In genomic region chr19:30029721-30030510, GRCh38 we compare ENCODE assay signal across 11 cellular contexts.
A peak's percentile ranks its signal among the peaks of the same experiment; 100 is the strongest.
DNase-seq lines count a peak whose midpoint lies in the region; ATAC-seq and TF ChIP-seq lines count a peak whose summit lies in the region.
"Had no signal": no experiment of that assay in that cellular context is flagged by ENCODE, and none has a peak within 500 bp of the region (broad histone marks: within the 10 kb centered on the region; RNA-seq: fewer than 3 reads in every experiment).

No MANE protein-coding gene starts in this region.

- DNase-seq in AG09309 (ENCODE audit: low read depth) (peak; percentile 52), amniotic stem cell (lab: John Stamatoyannopoulos, UW) (peak; percentile 51), NCI-H1092 (lab: John Stamatoyannopoulos, UW) (no peak), AG08395 (ENCODE audit: low spot score) (no peak), kidney tubule cell (ENCODE audit: low spot score) (no peak), NCI-H1105 treated with DMSO at 0.1 percent for 48 hours (lab: John Stamatoyannopoulos, UW) (no peak)
- DNase-seq: activated CD4-positive, alpha-beta T cell treated with anti-CD3 and anti-CD28 coated beads, Interleukin-2, amount 50 U/mL, for 1 hour; C1 segment of cervical spinal cord; Karpas-422 had no signal

- H3K4me3 ChIP-seq in AG09309 (ENCODE audit: control insufficient read depth, low read depth, low read length): no peak overlapping the region

- no peak for TF ChIP-seq CTCF in AG09309 (IDR thresholded peaks at IDR 0.05; ENCODE audit: control insufficient read depth, insufficient read depth, low read depth, low read length, missing control alignments)

- ATAC-seq in GM19463 (IDR thresholded peaks at IDR 0.05; ENCODE audit: unreplicated experiment): peak; percentile 87
- ATAC-seq in HG03342 (IDR thresholded peaks at IDR 0.05; ENCODE audit: unreplicated experiment): peak; percentile 79

Comparison
In these comparisons a context has a peak if more than half of its experiments do, and no peak if none do; other contexts are left out.
1. DNase-seq: peak in AG09309 (single experiment) and amniotic stem cell (single experiment); none in NCI-H1092 (single experiment), AG08395 (single experiment), kidney tubule cell (single experiment) and NCI-H1105 treated with DMSO at 0.1 percent for 48 hours (single experiment).